Comparison of ENCODE assay signal across 1 cellular context in the genomic region with DNA sequence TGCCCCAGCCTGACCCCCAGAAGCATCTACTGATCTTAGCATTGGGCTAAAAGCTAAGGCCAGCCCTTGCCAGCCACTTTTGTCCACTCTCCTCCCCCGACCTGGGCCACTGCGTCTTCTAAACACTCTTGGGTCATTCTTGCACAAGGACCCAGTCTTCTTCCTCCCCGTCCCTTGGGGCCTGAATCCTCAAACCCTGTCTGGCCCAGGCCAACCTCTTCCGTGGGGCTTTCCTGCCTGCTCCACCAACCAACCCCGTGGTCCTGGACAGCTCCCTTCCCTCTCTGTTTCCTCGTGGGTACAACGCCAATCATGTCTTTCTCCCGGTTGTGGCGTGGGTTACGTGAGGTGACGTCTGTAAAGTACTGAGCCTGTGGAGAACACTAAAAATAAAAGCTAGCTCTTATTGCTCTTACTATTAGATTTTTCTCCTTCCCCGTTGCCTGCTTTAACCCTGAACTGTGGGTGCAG.
TF ChIP-seq lines count a peak whose summit lies in the region.

No MANE protein-coding gene starts in this region.

TF ChIP-seq in neural cell, 6 proteins besides CTCF, POLR2A, EP300 and RAD21 (continued from another document):
- no peak for TF ChIP-seq REST (IDR thresholded peaks at IDR 0.05; ENCODE audit: borderline replicate concordance)
- TF ChIP-seq EZH2 (IDR thresholded peaks at IDR 0.05; ENCODE audit: borderline replicate concordance, insufficient read depth, low read length, poor library complexity, severe bottlenecking): no peak
- TF ChIP-seq TAF1 (IDR thresholded peaks at IDR 0.05; ENCODE audit: low read depth): no peak
